ENCODE assay signal across 18 cellular contexts in genomic region chr16:30439720-30440348, GRCh38. TPM values are rescaled to one million over a fixed set of nuclear protein-coding genes. Genes with fewer than 3 reads are reported as not detected.
DNase-seq lines count a peak whose midpoint lies in the region; ATAC-seq, FAIRE-seq and TF ChIP-seq lines count a peak whose summit lies in the region.
"Had no signal": no experiment of that assay in that cellular context is flagged by ENCODE, and none has a peak within 500 bp of the region (broad histone marks: within the 10 kb centered on the region; RNA-seq: fewer than 3 reads in every experiment).

No MANE protein-coding gene starts in this region.

- H3K27me3 ChIP-seq in K562 (ENCODE audit: control insufficient read depth in 2 of 2, insufficient read depth in 2 of 2, low read length in 2 of 2) (no peaks in the 10 kb centered on the region), upper lobe of right lung (no peaks in the 10 kb centered on the region)
- H3K27me3 ChIP-seq: Peyer's patch had no signal

- peaks cover 0 to 7% of the 10 kb centered on the region in 2 experiments; a peak in 2 of 5 replicates for H3K4me1 ChIP-seq in K562 (replicated peaks in 1 of 2; ENCODE audit: control insufficient read depth in 2 of 2, insufficient read depth in 2 of 2, low read length in 2 of 2)
- peaks cover 17% of the 10 kb centered on the region for H3K4me1 ChIP-seq in upper lobe of right lung

- no peak overlapping the region for H3K4me2 ChIP-seq in K562 (ENCODE audit: insufficient read depth, low read length)

- H3K79me2 ChIP-seq in K562 (ENCODE audit: control insufficient read depth, insufficient read depth, low read length) = peaks cover 20% of the 10 kb centered on the region

- DNase-seq in SIG-M5 treated with dmso at 0.1 percent for 504 hours (lab: John Stamatoyannopoulos, UW; ENCODE audit: unreplicated experiment) (peak; percentile 47), SIG-M5 (lab: John Stamatoyannopoulos, UW) (no peak), MV-4-11 (lab: John Stamatoyannopoulos, UW) (peak; percentile 34), K562 (ENCODE audit: extremely low read depth in 1 of 4, low spot score in 3 of 4) (no peak), upper lobe of right lung (no peak), G401 (ENCODE audit: low spot score) (no peak), NCI-H510A treated with DMSO at 0.1 percent for 48 hours (lab: John Stamatoyannopoulos, UW) (no peak)
- DNase-seq: Caco-2, DMS79, GDM1, H7, NCI-H1092, NCI-H1694, NCI-H2107, NCI-H226, Peyer's patch, Right ventricle myocardium superior had no signal

- H3K9me1 ChIP-seq in K562 (ENCODE audit: control insufficient read depth, insufficient read depth, low read length) = no peaks in the 10 kb centered on the region

- BruUV-seq in K562 (replicated peaks; lab: Mats Ljungman, UMichigan) = no TSS peak

- intact Hi-C loops in K562 (cut with micrococcal nuclease) (no loop called here), upper lobe of right lung (cut with DNase I) (no loop called here)

- in situ Hi-C loops in K562 (cut with MboI) = loop anchor here (10.0 kb wide), 1 partner anchor 185 kb away; no protein-coding TSS in a partner anchor
- in situ Hi-C loops in G401 (cut with HindIII; ENCODE audit: low sequenced_read_pairs) = no loop called here

- 71% methylated on average over 6 of the region's 6 CpGs for WGBS in K562 (ENCODE audit: insufficient coverage, low coverage, missing lambda C conversion rate)

- TF ChIP-seq CTCF in K562 (IDR thresholded peaks at IDR 0.05 in 2 of 3, conservative IDR thresholded peaks at IDR 0.05 in 1 of 3; ENCODE audit: insufficient read depth in 2 of 3, low read depth in 1 of 3, low read length in 3 of 3) (no peak), upper lobe of right lung (IDR thresholded peaks at IDR 0.05) (no peak)

- no peak for TF ChIP-seq EP300 in K562 (IDR thresholded peaks at IDR 0.05; ENCODE audit: low read length)

- H2AFZ ChIP-seq in K562 (ENCODE audit: low read depth, low read length) = no peak overlapping the region

- H3K9ac ChIP-seq in K562 (ENCODE audit: insufficient read depth in 1 of 2, low read depth in 2 of 2, low read length in 2 of 2) = no peak overlapping the region

- no peak for TF ChIP-seq POLR2A in K562 (conservative IDR thresholded peaks at IDR 0.05)

- no peak for FAIRE-seq in K562 (lab: Jason Lieb, UNC)

- CTCF ChIA-PET in K562 (lab: Yijun Ruan, JAX; ENCODE audit: low intra/inter-chr PET ratio) = no interaction called here

- H3K4me3 ChIP-seq in K562 (no peak overlapping the region), upper lobe of right lung (no peak overlapping the region)
- H3K4me3 ChIP-seq: Peyer's patch had no signal

- POLR2A ChIA-PET in K562 (lab: Yijun Ruan, JAX) = no interaction called here

- H3K27ac ChIP-seq in K562 (ENCODE audit: extremely low read depth, low read depth, low read length) (no peak overlapping the region), upper lobe of right lung (no peak overlapping the region)
- H3K27ac ChIP-seq: Peyer's patch had no signal

- H3K9me3 ChIP-seq in K562 (replicated peaks; ENCODE audit: control insufficient read depth, insufficient read depth, low read depth, low read length) = no peaks in the 10 kb centered on the region
- H3K9me3 ChIP-seq in upper lobe of right lung = no peaks in the 10 kb centered on the region
- H3K9me3 ChIP-seq: Caco-2, Peyer's patch had no signal

- H4K20me1 ChIP-seq in K562 (replicated peaks; ENCODE audit: control insufficient read depth, insufficient read depth, low read length) = 0 out of 2 replicates have a peak, but pooled peaks cover 7% of the 10 kb centered on the region

- ATAC-seq in K562 (no peak), upper lobe of right lung (peak; percentile 46), GM21717 (IDR thresholded peaks at IDR 0.05; ENCODE audit: unreplicated experiment) (no peak)

- TF ChIP-seq RAD21 in K562 (CRISPR knock-in tag; conservative IDR thresholded peaks at IDR 0.05 in 1 of 2, IDR thresholded peaks at IDR 0.05 in 1 of 2) = no peak

- H3K36me3 ChIP-seq in K562 (ENCODE audit: control insufficient read depth, insufficient read depth, low read length) (peaks cover 20% of the 10 kb centered on the region), upper lobe of right lung (peaks cover 11% of the 10 kb centered on the region)

RNA-seq across cellular contexts. Expression of gene SEPHS2, which starts 5.8 kb away (rescaled TPM):
- 44.2 and 55.5 TPM in 2 replicates for total RNA-seq in K562 (2011; cell fraction: chromatin; rRNA removed; ENCODE audit: low replicate concordance)
- total RNA-seq in K562 (2011; cell fraction: nucleolus; rRNA removed) = 47.6 and 48.7 TPM in 2 replicates
- 34.2 and 44.9 TPM in 2 replicates for total RNA-seq in K562 (2011; cell fraction: nucleoplasm; rRNA removed)
- total RNA-seq in K562 (2014; rRNA removed) (31.6 and 42.6 TPM in 2 replicates), K562 (2014; rRNA removed; fragmentation: Illumina TruSeq; extraction: Trizol) (41.2 and 43.8 TPM in 2 replicates), K562 (2015; rRNA removed; fragmentation: Illumina TruSeq; extraction: Trizol) (38.2 and 43.4 TPM in 2 replicates), K562 (2021) (84.0 and 87.3 TPM in 2 replicates), upper lobe of right lung (54.9 TPM)
- polyA plus RNA-seq in K562 (2011; rRNA removed) (73.4 and 90.6 TPM in 2 replicates), K562 (2014; fragmentation: Illumina TruSeq; extraction: Trizol) (62.3 and 74.6 TPM in 2 replicates), K562 (2014; fragmentation: Nextera tagmentation; extraction: Ambion mirVana) (10 to 100 TPM; 20.9 to 21.3 TPM), K562 (2014; rRNA removed) (80.0 and 80.2 TPM in 2 replicates)
- 53.6 and 54.6 TPM in 2 replicates for polyA plus RNA-seq in K562 (2011; cell fraction: cytosol; rRNA removed)
- 36.6 and 52.6 TPM in 2 replicates for polyA plus RNA-seq in K562 (2011; cell fraction: nucleus; rRNA removed)
- 67.3 and 95.0 TPM in 2 replicates for polyA plus RNA-seq in K562 (2012)
- 79.5 and 83.2 TPM in 2 replicates for polyA minus RNA-seq in K562 (2011; rRNA and poly(A)+ RNA removed)
- polyA minus RNA-seq in K562 (2011; cell fraction: cytosol; rRNA and poly(A)+ RNA removed) = 27.5 and 33.1 TPM in 2 replicates
- polyA minus RNA-seq in K562 (2011; cell fraction: nucleus; rRNA and poly(A)+ RNA removed) = 17.8 and 39.5 TPM in 2 replicates
- 64.0 and 83.6 TPM in 2 replicates for total RNA-seq in G401 (2014; rRNA removed; shearing (Covaris generic))

RNA-seq across cellular contexts. Expression of gene DCTPP1, which starts 10.0 kb away (rescaled TPM):
- total RNA-seq in K562 (2011; cell fraction: chromatin; rRNA removed; ENCODE audit: low replicate concordance) = 20.4 and 39.9 TPM in 2 replicates
- 29.6 and 33.7 TPM in 2 replicates for total RNA-seq in K562 (2011; cell fraction: nucleolus; rRNA removed)
- total RNA-seq in K562 (2011; cell fraction: nucleoplasm; rRNA removed) = 26.7 and 33.2 TPM in 2 replicates
- total RNA-seq in K562 (2014; rRNA removed) (74.2 and 79.0 TPM in 2 replicates), K562 (2014; rRNA removed; fragmentation: Illumina TruSeq; extraction: Trizol) (61.2 and 61.3 TPM in 2 replicates), K562 (2015; rRNA removed; fragmentation: Illumina TruSeq; extraction: Trizol) (67.4 and 75.0 TPM in 2 replicates), K562 (2021) (124 and 129 TPM in 2 replicates), upper lobe of right lung (17.9 TPM)
- polyA plus RNA-seq in K562 (2011; rRNA removed) (107 and 120 TPM in 2 replicates), K562 (2014; fragmentation: Illumina TruSeq; extraction: Trizol) (108 and 130 TPM in 2 replicates), K562 (2014; fragmentation: Nextera tagmentation; extraction: Ambion mirVana) (10 to 100 TPM; 45.0 to 80.6 TPM), K562 (2014; rRNA removed) (132 and 138 TPM in 2 replicates)
- 109 and 151 TPM in 2 replicates for polyA plus RNA-seq in K562 (2011; cell fraction: cytosol; rRNA removed)
- polyA plus RNA-seq in K562 (2011; cell fraction: nucleus; rRNA removed) = 34.2 and 44.6 TPM in 2 replicates
- polyA plus RNA-seq in K562 (2012) = 56.3 and 118 TPM in 2 replicates
- polyA minus RNA-seq in K562 (2011; rRNA and poly(A)+ RNA removed) = 31.3 and 36.6 TPM in 2 replicates
- polyA minus RNA-seq in K562 (2011; cell fraction: cytosol; rRNA and poly(A)+ RNA removed) = 29.3 and 42.9 TPM in 2 replicates
- 10.1 and 14.4 TPM in 2 replicates for polyA minus RNA-seq in K562 (2011; cell fraction: nucleus; rRNA and poly(A)+ RNA removed)
- 92.0 and 127 TPM in 2 replicates for total RNA-seq in G401 (2014; rRNA removed; shearing (Covaris generic))

RNA-seq across cellular contexts. Expression of gene ZNF771, which starts 32.4 kb away (rescaled TPM):
- 11.2 and 27.3 TPM in 2 replicates for total RNA-seq in K562 (2011; cell fraction: chromatin; rRNA removed; ENCODE audit: low replicate concordance)
- 18.3 and 18.7 TPM in 2 replicates for total RNA-seq in K562 (2011; cell fraction: nucleolus; rRNA removed)
- 23.9 and 39.2 TPM in 2 replicates for total RNA-seq in K562 (2011; cell fraction: nucleoplasm; rRNA removed)
- total RNA-seq in K562 (2014; rRNA removed) (11.2 and 12.2 TPM in 2 replicates), K562 (2014; rRNA removed; fragmentation: Illumina TruSeq; extraction: Trizol) (3.2 and 3.6 TPM in 2 replicates), K562 (2015; rRNA removed; fragmentation: Illumina TruSeq; extraction: Trizol) (3.8 and 4.4 TPM in 2 replicates), K562 (2021) (11.6 and 11.9 TPM in 2 replicates), upper lobe of right lung (4.5 TPM)
- polyA plus RNA-seq in K562 (2011; rRNA removed) (4.3 and 5.1 TPM in 2 replicates), K562 (2014; fragmentation: Illumina TruSeq; extraction: Trizol) (2.9 and 3.2 TPM in 2 replicates), K562 (2014; fragmentation: Nextera tagmentation; extraction: Ambion mirVana) (1 to 10 TPM; 1.5 to 1.7 TPM), K562 (2014; rRNA removed) (8.3 and 12.6 TPM in 2 replicates)
- 7.5 and 37.3 TPM in 2 replicates for polyA plus RNA-seq in K562 (2011; cell fraction: cytosol; rRNA removed)
- 5.7 and 14.8 TPM in 2 replicates for polyA plus RNA-seq in K562 (2011; cell fraction: nucleus; rRNA removed)
- polyA plus RNA-seq in K562 (2012) = 6.0 and 7.0 TPM in 2 replicates
- polyA minus RNA-seq in K562 (2011; rRNA and poly(A)+ RNA removed) = 3.7 and 5.0 TPM in 2 replicates
- 2.2 and 4.0 TPM in 2 replicates for polyA minus RNA-seq in K562 (2011; cell fraction: cytosol; rRNA and poly(A)+ RNA removed)
- polyA minus RNA-seq in K562 (2011; cell fraction: nucleus; rRNA and poly(A)+ RNA removed) = 3.8 and 4.2 TPM in 2 replicates
- 31.6 and 41.2 TPM in 2 replicates for total RNA-seq in G401 (2014; rRNA removed; shearing (Covaris generic))

RNA-seq across cellular contexts. Expression of gene ITGAL, which starts 32.7 kb away (rescaled TPM):
- 0.23 TPM in 1 of 2 replicates, not detected in the other for total RNA-seq in K562 (2011; cell fraction: chromatin; rRNA removed; ENCODE audit: low replicate concordance)
- total RNA-seq in K562 (2011; cell fraction: nucleolus; rRNA removed) = 0.13 and 0.50 TPM in 2 replicates
- not detected in 2 replicates for total RNA-seq in K562 (2011; cell fraction: nucleoplasm; rRNA removed)
- total RNA-seq in K562 (2014; rRNA removed) (0.61 TPM in 1 of 2 replicates, not detected in the other), K562 (2014; rRNA removed; fragmentation: Illumina TruSeq; extraction: Trizol) (not detected in 2 replicates), K562 (2015; rRNA removed; fragmentation: Illumina TruSeq; extraction: Trizol) (not detected in 2 replicates), K562 (2021) (0.53 and 0.92 TPM in 2 replicates), upper lobe of right lung (62.8 TPM)
- polyA plus RNA-seq in K562 (2011; rRNA removed) (0.01 and 0.12 TPM in 2 replicates), K562 (2014; fragmentation: Illumina TruSeq; extraction: Trizol) (0.12 TPM in 1 of 2 replicates, not detected in the other), K562 (2014; fragmentation: Nextera tagmentation; extraction: Ambion mirVana) (not detected), K562 (2014; rRNA removed) (not detected in 2 replicates)
- 0.13 and 0.15 TPM in 2 replicates for polyA plus RNA-seq in K562 (2011; cell fraction: cytosol; rRNA removed)
- 0.08 and 0.09 TPM in 2 replicates for polyA plus RNA-seq in K562 (2011; cell fraction: nucleus; rRNA removed)
- 0.14 and 0.22 TPM in 2 replicates for polyA plus RNA-seq in K562 (2012)
- 0.21 TPM in 1 of 2 replicates, not detected in the other for polyA minus RNA-seq in K562 (2011; rRNA and poly(A)+ RNA removed)
- not detected in 2 replicates for polyA minus RNA-seq in K562 (2011; cell fraction: cytosol; rRNA and poly(A)+ RNA removed)
- not detected in 2 replicates for polyA minus RNA-seq in K562 (2011; cell fraction: nucleus; rRNA and poly(A)+ RNA removed)
- total RNA-seq in G401 (2014; rRNA removed; shearing (Covaris generic)) = not detected in 2 replicates

RNA-seq across cellular contexts. Expression of gene ZNF48, which starts 44.6 kb away (rescaled TPM):
- 9.7 and 12.9 TPM in 2 replicates for total RNA-seq in K562 (2011; cell fraction: chromatin; rRNA removed; ENCODE audit: low replicate concordance)
- total RNA-seq in K562 (2011; cell fraction: nucleolus; rRNA removed) = 10.7 and 14.3 TPM in 2 replicates
- 6.7 and 7.0 TPM in 2 replicates for total RNA-seq in K562 (2011; cell fraction: nucleoplasm; rRNA removed)
- total RNA-seq in K562 (2014; rRNA removed) = 8.6 and 10.8 TPM in 2 replicates
- total RNA-seq in K562 (2014; rRNA removed; fragmentation: Illumina TruSeq; extraction: Trizol) = 3.3 and 3.4 TPM in 2 replicates
- 7.4 and 7.7 TPM in 2 replicates for total RNA-seq in K562 (2015; rRNA removed; fragmentation: Illumina TruSeq; extraction: Trizol)
- 9.0 and 11.6 TPM in 2 replicates for total RNA-seq in K562 (2021)
- 3.6 and 4.7 TPM in 2 replicates for polyA plus RNA-seq in K562 (2011; rRNA removed)
- polyA plus RNA-seq in K562 (2011; cell fraction: cytosol; rRNA removed) = 3.9 and 10.6 TPM in 2 replicates
- polyA plus RNA-seq in K562 (2011; cell fraction: nucleus; rRNA removed) = 4.6 and 11.2 TPM in 2 replicates
- polyA plus RNA-seq in K562 (2012) = 6.1 and 7.6 TPM in 2 replicates
- polyA plus RNA-seq in K562 (2014; fragmentation: Illumina TruSeq; extraction: Trizol) = 4.6 and 8.2 TPM in 2 replicates
- polyA plus RNA-seq in K562 (2014; fragmentation: Nextera tagmentation; extraction: Ambion mirVana) = under 1 TPM; 0.38 to 0.46 TPM
- polyA plus RNA-seq in K562 (2014; rRNA removed) = 5.8 and 6.0 TPM in 2 replicates
- 2.8 and 4.5 TPM in 2 replicates for polyA minus RNA-seq in K562 (2011; rRNA and poly(A)+ RNA removed)
- 3.7 and 5.3 TPM in 2 replicates for polyA minus RNA-seq in K562 (2011; cell fraction: cytosol; rRNA and poly(A)+ RNA removed)
- 5.9 and 6.3 TPM in 2 replicates for polyA minus RNA-seq in K562 (2011; cell fraction: nucleus; rRNA and poly(A)+ RNA removed)
- total RNA-seq in upper lobe of right lung = 6.1 TPM
- total RNA-seq in G401 (2014; rRNA removed; shearing (Covaris generic)) = 30.4 and 41.8 TPM in 2 replicates

Comparison
In these comparisons a context has a peak if more than half of its experiments do, and no peak if none do; other contexts are left out.
1. DNase-seq: peak in SIG-M5 treated with dmso at 0.1 percent for 504 hours (single experiment) and MV-4-11 (single experiment); none in SIG-M5 (single experiment), K562 (0 of 4), upper lobe of right lung (single experiment), G401 (single experiment) and NCI-H510A treated with DMSO at 0.1 percent for 48 hours (single experiment).